In genomic region chr11:119671561-119672015, GRCh38 we compare ENCODE assay signal across 10 cellular contexts. TPM values are rescaled to one million over a fixed set of nuclear protein-coding genes. Genes with fewer than 3 reads are reported as not detected.
DNase-seq lines count a peak whose midpoint lies in the region; TF ChIP-seq lines count a peak whose summit lies in the region.
"Had no signal": no experiment of that assay in that cellular context is flagged by ENCODE, and none has a peak within 500 bp of the region (broad histone marks: within the 10 kb centered on the region; RNA-seq: fewer than 3 reads in every experiment).

No MANE protein-coding gene starts in this region.

- DNase-seq in DMS79 (lab: John Stamatoyannopoulos, UW) (peak; percentile 44), foreskin fibroblast (peak; percentile 39 to 76), occipital lobe (lab: John Stamatoyannopoulos, UW) (peak; percentile 84), WERI-Rb-1 (no peak), NCI-H2227 (lab: John Stamatoyannopoulos, UW; ENCODE audit: unreplicated experiment) (no peak), HK-2 (ENCODE audit: unreplicated experiment) (no peak)
- no peak for DNase-seq in activated CD4-positive, alpha-beta T cell treated with anti-CD3 and anti-CD28 coated beads, Interleukin-2, amount 50 U/mL, for 48 hours
- DNase-seq: activated CD4-positive, alpha-beta T cell treated with anti-CD3 and anti-CD28 coated beads, Interleukin-2, amount 10 ng/mL, durations not matched to agents 7 days and 5 days; stimulated activated CD8-positive, alpha-beta memory T cell treated with anti-CD3 and anti-CD28 coated beads, Interleukin-4, amount 100 ng/mL, for 48 hours had no signal

- H3K4me2 ChIP-seq in SU-DHL-6 (ENCODE audit: low read depth, low read length, poor library complexity, severe bottlenecking) = no peak overlapping the region

- H3K9me3 ChIP-seq in SU-DHL-6 (ENCODE audit: insufficient read depth, low read length) (no peaks in the 10 kb centered on the region), WERI-Rb-1 (ENCODE audit: severe bottlenecking) (no peaks in the 10 kb centered on the region)

- H3K36me3 ChIP-seq in SU-DHL-6 (ENCODE audit: low read length) (no peaks in the 10 kb centered on the region), WERI-Rb-1 (peaks cover 46% of the 10 kb centered on the region)

- no peak overlapping the region for H2AFZ ChIP-seq in SU-DHL-6 (ENCODE audit: low read depth, low read length, severe bottlenecking)

- H4K20me1 ChIP-seq in SU-DHL-6 (ENCODE audit: low read depth, low read length) = no peaks in the 10 kb centered on the region

- H3K27me3 ChIP-seq in SU-DHL-6 (ENCODE audit: low read length) (no peaks in the 10 kb centered on the region), WERI-Rb-1 (ENCODE audit: insufficient read depth, low read depth, severe bottlenecking) (no peaks in the 10 kb centered on the region)

- peak overlapping the region; percentile 53; the same call in 1 of the 2 replicates for H3K9ac ChIP-seq in SU-DHL-6 (ENCODE audit: low read length)

- no peaks in the 10 kb centered on the region for H3K79me2 ChIP-seq in SU-DHL-6 (ENCODE audit: insufficient read depth, low read length)

- H3K9me2 ChIP-seq in SU-DHL-6 (replicated peaks; ENCODE audit: insufficient read depth, low read length) = no peaks in the 10 kb centered on the region

- peaks cover 22% of the 10 kb centered on the region for H3F3A ChIP-seq in SU-DHL-6 (ENCODE audit: insufficient read depth)

- H3K27ac ChIP-seq in SU-DHL-6 (ENCODE audit: low read depth, low read length) (peak overlapping the region; percentile 98), WERI-Rb-1 (no peak overlapping the region)

- TF ChIP-seq CTCF in SU-DHL-6 (IDR thresholded peaks at IDR 0.05; ENCODE audit: insufficient read depth, low read length, poor library complexity, severe bottlenecking) (no peak), foreskin fibroblast (IDR thresholded peaks at IDR 0.05; ENCODE audit: low read depth, low read length) (no peak), WERI-Rb-1 (IDR thresholded peaks at IDR 0.05; ENCODE audit: low read depth, low read length) (no peak)

- H3K4me3 ChIP-seq in SU-DHL-6 (ENCODE audit: insufficient read depth, low read length, poor library complexity, severe bottlenecking) (no peak overlapping the region), foreskin fibroblast (ENCODE audit: low read depth in 1 of 2, low read length in 2 of 2) (no peak overlapping the region), WERI-Rb-1 (ENCODE audit: low read depth, low read length) (no peak overlapping the region)

RNA-seq across cellular contexts. Expression of gene NECTIN1, which starts 57.4 kb away (rescaled TPM):
- total RNA-seq in occipital lobe = 17.5 TPM

Comparison
In these comparisons a context has a peak if more than half of its experiments do, and no peak if none do; other contexts are left out.
1. DNase-seq: peak in DMS79 (single experiment), foreskin fibroblast (2 of 2) and occipital lobe (single experiment); none in WERI-Rb-1 (single experiment), NCI-H2227 (single experiment), HK-2 (single experiment) and activated CD4-positive, alpha-beta T cell treated with anti-CD3 and anti-CD28 coated beads, Interleukin-2, amount 50 U/mL, for 48 hours (0 of 2).